In genomic region chr15:93127286-93127685, GRCh38 we compare ENCODE assay signal across 23 cellular contexts. TPM values are rescaled to one million over a fixed set of nuclear protein-coding genes. Genes with fewer than 3 reads are reported as not detected.
"Had no signal": no experiment of that assay in that cellular context is flagged by ENCODE, and none has a peak within 500 bp of the region (broad histone marks: within the 10 kb centered on the region; RNA-seq: fewer than 3 reads in every experiment).

No MANE protein-coding gene starts in this region.

- H3K9me3 ChIP-seq: SK-N-SH had no signal

- H3K27ac ChIP-seq: HL-60, KMS-11 had no signal

- H3K4me3 ChIP-seq: K562 had no signal

- DNase-seq: Kasumi-1, MM.1S, NCI-H1092 treated with DMSO at 0.1 percent for 48 hours, NCI-H1436, NCI-H187, NCI-H2029, NCI-H2081 treated with DMSO at 0.1 percent for 48 hours, NCI-H2171, NCI-H226, NCI-H446, NCI-H510A, NCI-H524 treated with DMSO at 0.1 percent for 48 hours, NCI-H69, NCI-H774, RPMI8226, SHP77, SK-N-SH had no signal

- ATAC-seq: K562 had no signal

RNA-seq across cellular contexts. Expression of gene RGMA, which starts 38.3 kb away (rescaled TPM):
- total RNA-seq: M059J, SK-MEL-5 had no signal
- polyA plus RNA-seq: IgD-negative memory B cell had no signal
